8 cellular contexts compared by ENCODE assay signal in genomic region chr14:59126714-59127436, GRCh38.
A peak's percentile ranks its signal among the peaks of the same experiment; 100 is the strongest.
DNase-seq lines count a peak whose midpoint lies in the region; ATAC-seq and TF ChIP-seq lines count a peak whose summit lies in the region.

No MANE protein-coding gene starts in this region.

- TF ChIP-seq CTCF in AG10803 (conservative IDR thresholded peaks at IDR 0.05; ENCODE audit: low read length) (peak; percentile 80), GM12872 (IDR thresholded peaks at IDR 0.05; ENCODE audit: insufficient read depth, low read depth, low read length) (peak; percentile 63; the same call in 2 of the 3 replicates), heart left ventricle (IDR thresholded peaks at IDR 0.05) (peak; percentile 65 to 88 (median 82))

- peak; percentile 78 for ATAC-seq in HG03280 (IDR thresholded peaks at IDR 0.05; ENCODE audit: unreplicated experiment)
- ATAC-seq in heart left ventricle, result peak; percentile 70 to 92 (median 83)

- TF ChIP-seq POLR2A in heart left ventricle (IDR thresholded peaks at IDR 0.05), result no peak

- H3K4me1 ChIP-seq in heart left ventricle, result peaks cover 0 to 6% (median 0%) of the 10 kb centered on the region in 12 donors

- H3K4me3 ChIP-seq in AG10803 (ENCODE audit: low read length) (no peak overlapping the region), heart left ventricle (no peak overlapping the region)

- no peak overlapping the region for H3K27ac ChIP-seq in heart left ventricle

- no peaks in the 10 kb centered on the region for H3K9me3 ChIP-seq in heart left ventricle

- DNase-seq in AG10803 (ENCODE audit: low read depth) (peak; percentile 66), NCI-H510A treated with DMSO at 0.1 percent for 48 hours (lab: John Stamatoyannopoulos, UW) (peak; percentile 90), heart left ventricle (peak in 1 of 5 donors; percentile 18), pulmonary artery endothelial cell (ENCODE audit: low read depth, low spot score) (peak; percentile 19), OCI-M2 (lab: John Stamatoyannopoulos, UW; ENCODE audit: unreplicated experiment) (no peak)
- peak; percentile 7 for DNase-seq in activated gamma-delta T cell treated with anti-CD3 and anti-CD28 coated beads, Interleukin-2, amount 50 U/mL, for 16 hours (ENCODE audit: low read depth)

- intact Hi-C loops in heart left ventricle (cut with DNase I), result loop anchor here (1.0 to 10.0 kb wide), 8 partner anchors 158 to 625 kb away; partner anchors contain the start of gene CCDC175 (in 2 of the 10)

- no peaks in the 10 kb centered on the region for H3K27me3 ChIP-seq in heart left ventricle

- 44 to 45% (median 44%) methylated on average over 4 of the region's 4 CpGs for WGBS in heart left ventricle, 4 donors

- H3K36me3 ChIP-seq in heart left ventricle, result no peaks in the 10 kb centered on the region
